9 cellular contexts compared by ENCODE assay signal in the genomic region with DNA sequence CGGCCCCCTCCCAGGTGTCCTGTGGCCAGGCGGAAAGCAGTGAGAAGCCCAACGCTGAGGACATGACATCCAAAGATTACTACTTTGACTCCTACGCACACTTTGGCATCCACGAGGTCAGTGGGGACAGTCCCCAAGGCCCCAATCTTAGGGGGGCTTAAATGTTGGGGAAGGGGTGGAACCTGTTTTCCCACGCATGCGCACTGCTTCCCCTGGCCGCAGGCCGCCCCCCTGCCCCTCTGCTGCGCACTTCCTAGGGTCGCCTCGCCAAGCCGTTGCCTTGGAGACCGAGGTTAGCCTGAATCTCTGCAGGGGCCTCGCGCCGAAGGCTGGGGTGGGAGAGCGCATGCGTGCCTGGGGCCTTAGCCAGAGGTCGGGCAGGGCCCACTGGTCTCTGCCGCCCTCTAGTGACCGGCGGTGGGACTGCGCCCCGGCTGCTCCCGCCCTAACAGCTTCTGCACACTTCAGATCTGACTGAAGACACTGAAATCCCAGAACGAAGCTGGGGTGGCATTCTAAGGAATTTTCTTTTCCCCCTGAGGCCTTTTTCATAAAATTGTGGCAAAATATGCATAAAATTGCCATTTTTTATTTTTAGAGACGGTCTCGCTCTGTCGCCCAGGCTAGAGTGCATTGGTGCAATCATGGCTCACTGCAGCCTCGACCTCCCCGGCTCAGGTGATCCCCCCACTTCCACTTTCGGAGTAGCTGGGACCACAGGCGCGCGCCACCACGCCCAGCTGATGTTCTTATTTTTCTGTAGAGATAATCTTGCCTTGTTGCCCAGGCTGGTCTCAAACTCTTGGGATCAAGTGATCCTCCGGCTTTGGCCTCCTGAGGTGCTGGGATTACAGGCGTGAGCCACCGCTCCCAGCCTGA. TPM values are rescaled to one million over a fixed set of nuclear protein-coding genes. Genes with fewer than 3 reads are reported as not detected.
DNase-seq lines count a peak whose midpoint lies in the region; ATAC-seq, FAIRE-seq and TF ChIP-seq lines count a peak whose summit lies in the region.
"Had no signal": no experiment of that assay in that cellular context is flagged by ENCODE, and none has a peak within 500 bp of the region (broad histone marks: within the 10 kb centered on the region; RNA-seq: fewer than 3 reads in every experiment).

No MANE protein-coding gene starts in this region.

- TF ChIP-seq CTCF in D721Med (IDR thresholded peaks at IDR 0.05; ENCODE audit: insufficient read depth, missing control alignments): peak; percentile 81
- peak; percentile 97 for TF ChIP-seq CTCF in PC-3 (conservative IDR thresholded peaks at IDR 0.05; ENCODE audit: low read depth, low read length)
- TF ChIP-seq CTCF in esophagus squamous epithelium (IDR thresholded peaks at IDR 0.05): peak; percentile 97 to 100 (median 99)

- H3K27me3 Mint-ChIP-seq in activated T-cell treated with anti-CD3 and anti-CD28 coated beads, Interleukin-2, amount 50 U/mL, for 72 hours (ENCODE audit: low read depth): no peaks in the 10 kb centered on the region
- no peaks in the 10 kb centered on the region for H3K27me3 Mint-ChIP-seq in naive thymus-derived CD8-positive, alpha-beta T cell

- H3K36me3 ChIP-seq in PC-3 (ENCODE audit: low read depth, low read length) (peaks cover 51% of the 10 kb centered on the region), esophagus squamous epithelium (peaks cover 22 to 50% (median 38%) of the 10 kb centered on the region in 3 donors)

- TF ChIP-seq POLR2A in esophagus squamous epithelium (IDR thresholded peaks at IDR 0.05): no peak

- peak overlapping the region; percentile 99 for H3K4me2 ChIP-seq in PC-3 (ENCODE audit: low read length)

- H3K4me1 ChIP-seq in PC-3 (ENCODE audit: insufficient read depth, low read length) (peaks cover 20% of the 10 kb centered on the region), esophagus squamous epithelium (peaks cover 29 to 54% (median 35%) of the 10 kb centered on the region in 3 donors)

- peak; percentile 98 for DNase-seq in D721Med (ENCODE audit: insufficient read length, low spot score)
- DNase-seq in KG1 (lab: John Stamatoyannopoulos, UW): peak; percentile 90
- DNase-seq in PC-3: peak; percentile 93
- peak; percentile 95 to 97 for DNase-seq in activated T-cell treated with anti-CD3 and anti-CD28 coated beads, Interleukin-2, amount 50 U/mL, for 72 hours
- no peak for DNase-seq in esophagus squamous epithelium (lab: John Stamatoyannopoulos, UW)
- DNase-seq in naive thymus-derived CD8-positive, alpha-beta T cell: peak; percentile 83 to 98 (median 93)
- peak; percentile 99 for DNase-seq in stimulated activated effector memory CD8-positive, alpha-beta T cell treated with anti-CD3 and anti-CD28 coated beads, Interleukin-12 subunit alpha, Interleukin-12 subunit beta, amount 100 ng/mL, for 72 hours (ENCODE audit: low spot score in 2 of 2)

- H3K27ac ChIP-seq in PC-3 (ENCODE audit: low read length) (no peak overlapping the region), esophagus squamous epithelium (peak overlapping the region; percentile 44 to 97 (median 83))

- CTCF ChIA-PET in PC-3 (lab: Charles Lee): interaction anchor here (0.5 to 0.6 kb wide), 2 partner anchors 42 to 134 kb away, joined by 5 to 6 read pairs; no protein-coding TSS in a partner anchor

- no TSS peak for BruUV-seq in PC-3 (replicated peaks; lab: Mats Ljungman, UMichigan)

- peak overlapping the region; percentile 90 to 97 for H3K4me3 Mint-ChIP-seq in activated T-cell treated with anti-CD3 and anti-CD28 coated beads, Interleukin-2, amount 50 U/mL, for 72 hours
- H3K4me3 Mint-ChIP-seq in naive thymus-derived CD8-positive, alpha-beta T cell: peak overlapping the region in 5 of 10 donors; percentile 18 to 68 (median 28)
- peak overlapping the region; percentile 93 for H3K4me3 Mint-ChIP-seq in stimulated activated effector memory CD8-positive, alpha-beta T cell treated with anti-CD3 and anti-CD28 coated beads, Interleukin-12 subunit alpha, Interleukin-12 subunit beta, amount 100 ng/mL, for 72 hours

- peaks cover 50% of the 10 kb centered on the region for H3K4me1 Mint-ChIP-seq in activated T-cell treated with anti-CD3 and anti-CD28 coated beads, Interleukin-2, amount 50 U/mL, for 72 hours (ENCODE audit: low read depth)
- H3K4me1 Mint-ChIP-seq in naive thymus-derived CD8-positive, alpha-beta T cell: peaks cover 23 to 47% (median 36%) of the 10 kb centered on the region in 4 donors
- peaks cover 66% of the 10 kb centered on the region for H3K4me1 Mint-ChIP-seq in stimulated activated effector memory CD8-positive, alpha-beta T cell treated with anti-CD3 and anti-CD28 coated beads, Interleukin-12 subunit alpha, Interleukin-12 subunit beta, amount 100 ng/mL, for 72 hours

- intact Hi-C loops in PC-3 (cut with micrococcal nuclease): no loop called here
- intact Hi-C loops in esophagus squamous epithelium (cut with DNase I): no loop called here

- H3K9me3 ChIP-seq in PC-3 (ENCODE audit: low read length) (no peaks in the 10 kb centered on the region), esophagus squamous epithelium (no peaks in the 10 kb centered on the region)

- H4K20me1 ChIP-seq in PC-3 (ENCODE audit: low read length): peaks cover 45% of the 10 kb centered on the region

- H3K36me3 Mint-ChIP-seq in activated T-cell treated with anti-CD3 and anti-CD28 coated beads, Interleukin-2, amount 50 U/mL, for 72 hours (ENCODE audit: insufficient read depth in 2 of 2): peaks cover 9 to 29% of the 10 kb centered on the region in 2 donors
- H3K36me3 Mint-ChIP-seq in naive thymus-derived CD8-positive, alpha-beta T cell: peaks cover 0 to 47% (median 10%) of the 10 kb centered on the region in 3 donors
- peaks cover 92% of the 10 kb centered on the region for H3K36me3 Mint-ChIP-seq in stimulated activated effector memory CD8-positive, alpha-beta T cell treated with anti-CD3 and anti-CD28 coated beads, Interleukin-12 subunit alpha, Interleukin-12 subunit beta, amount 100 ng/mL, for 72 hours

- no peak for FAIRE-seq in D721Med (lab: Jason Lieb, UNC)
- FAIRE-seq: colon had no signal

- H3F3A ChIP-seq in PC-3 (ENCODE audit: low read length, unreplicated experiment): no peaks in the 10 kb centered on the region

- WGBS in esophagus squamous epithelium, 2 donors: 31 to 51% methylated on average over 20 to 27 of the region's 40 CpGs

- no peak overlapping the region for H2AFZ ChIP-seq in PC-3 (ENCODE audit: low read length)

- H3K27ac Mint-ChIP-seq in activated T-cell treated with anti-CD3 and anti-CD28 coated beads, Interleukin-2, amount 50 U/mL, for 72 hours: no peak overlapping the region
- H3K27ac Mint-ChIP-seq in naive thymus-derived CD8-positive, alpha-beta T cell: peak overlapping the region in 9 of 10 donors; percentile 19 to 99 (median 78)
- H3K27ac Mint-ChIP-seq in stimulated activated effector memory CD8-positive, alpha-beta T cell treated with anti-CD3 and anti-CD28 coated beads, Interleukin-12 subunit alpha, Interleukin-12 subunit beta, amount 100 ng/mL, for 72 hours: peak overlapping the region; percentile 84

- POLR2A ChIA-PET in PC-3 (lab: Charles Lee; ENCODE audit: unreplicated experiment): interaction anchor here (0.6 to 0.7 kb wide), 2 partner anchors 86 to 534 kb away, joined by 3 to 10 read pairs; partner anchors contain the start of gene AP2A1
- POLR2A ChIA-PET in naive thymus-derived CD8-positive, alpha-beta T cell (lab: Charles Lee): interaction anchor here (0.6 to 2.5 kb wide), 6 partner anchors 17 to 227 kb away, joined by 3 to 7 read pairs (median 4); partner anchors contain the start of gene NOSIP

- ATAC-seq in PC-3 (peak; percentile 2; the same call in 1 of the 2 replicates), HG03378 (IDR thresholded peaks at IDR 0.05; ENCODE audit: unreplicated experiment) (no peak)
- ATAC-seq in activated T-cell treated with anti-CD3 and anti-CD28 coated beads, Interleukin-2, amount 50 U/mL, for 72 hours (replicated peaks in 1 of 2): peak in 1 of 2 donors; percentile 9
- peak; percentile 4 to 6 for ATAC-seq in naive thymus-derived CD8-positive, alpha-beta T cell
- ATAC-seq in stimulated activated effector memory CD8-positive, alpha-beta T cell treated with anti-CD3 and anti-CD28 coated beads, Interleukin-12 subunit alpha, Interleukin-12 subunit beta, amount 100 ng/mL, for 72 hours: peak; percentile 17

- no peak overlapping the region for H3K4me3 ChIP-seq in PC-3 (ENCODE audit: low read length)
- peak overlapping the region in 3 of 4 donors; percentile 21 to 49 (median 32) for H3K4me3 ChIP-seq in esophagus squamous epithelium

- peaks cover 53% of the 10 kb centered on the region for H3K79me2 ChIP-seq in PC-3 (ENCODE audit: low read length)

- H3K9me2 ChIP-seq in PC-3 (replicated peaks; ENCODE audit: low read length): no peaks in the 10 kb centered on the region

- H3K9ac ChIP-seq in PC-3 (ENCODE audit: low read length): no peak overlapping the region

- no peaks in the 10 kb centered on the region for H3K9me3 Mint-ChIP-seq in activated T-cell treated with anti-CD3 and anti-CD28 coated beads, Interleukin-2, amount 50 U/mL, for 72 hours
- H3K9me3 Mint-ChIP-seq in naive thymus-derived CD8-positive, alpha-beta T cell: no peaks in the 10 kb centered on the region
- no peaks in the 10 kb centered on the region for H3K9me3 Mint-ChIP-seq in stimulated activated effector memory CD8-positive, alpha-beta T cell treated with anti-CD3 and anti-CD28 coated beads, Interleukin-12 subunit alpha, Interleukin-12 subunit beta, amount 100 ng/mL, for 72 hours

- H3K27me3 ChIP-seq in PC-3 (ENCODE audit: low read length): no peaks in the 10 kb centered on the region
- no peaks in the 10 kb centered on the region for H3K27me3 ChIP-seq in esophagus squamous epithelium

RNA-seq across cellular contexts. Expression of gene PRMT1, which starts 3.6 kb away (rescaled TPM):
- total RNA-seq in PC-3 (2014; rRNA removed): 625 and 761 TPM in 2 replicates
- total RNA-seq in activated T-cell treated with anti-CD3 and anti-CD28 coated beads, Interleukin-2, amount 50 U/mL, for 72 hours: 100 to 1,000 TPM; 201 to 251 TPM
- total RNA-seq in esophagus squamous epithelium: 100 to 1,000 TPM in 3 of 4 donors, 10 to 100 TPM in 1; 86.1 to 206 (median 182) TPM
- 100 to 1,000 TPM in 1 of 2 experiments, 10 to 100 TPM in 1; 97.4 to 100 TPM for total RNA-seq in naive thymus-derived CD8-positive, alpha-beta T cell
- polyA plus RNA-seq in naive thymus-derived CD8-positive, alpha-beta T cell: 100 to 1,000 TPM; 150 to 162 (median 158) TPM

RNA-seq across cellular contexts. Expression of gene ADM5, which starts 8.7 kb away (rescaled TPM):
- total RNA-seq in PC-3 (2014; rRNA removed): 5.0 and 6.3 TPM in 2 replicates
- total RNA-seq in activated T-cell treated with anti-CD3 and anti-CD28 coated beads, Interleukin-2, amount 50 U/mL, for 72 hours: 1 to 10 TPM; 4.1 to 8.1 TPM
- total RNA-seq in esophagus squamous epithelium: 1 to 10 TPM in 3 of 4 donors, under 1 TPM in 1; 0.91 to 2.8 (median 1.8) TPM
- total RNA-seq in naive thymus-derived CD8-positive, alpha-beta T cell: 1 to 10 TPM; 3.5 to 5.1 TPM
- polyA plus RNA-seq in naive thymus-derived CD8-positive, alpha-beta T cell: under 1 TPM in 2 of 3 donors, not detected in 1; 0.14 to 0.53 TPM

RNA-seq across cellular contexts. Expression of gene CPT1C, which starts 10.2 kb away (rescaled TPM):
- total RNA-seq in PC-3 (2014; rRNA removed) (11.5 and 13.6 TPM in 2 replicates), esophagus squamous epithelium (1 to 10 TPM in 2 of 4 donors, under 1 TPM in 2; 0.48 to 4.8 (median 1.1) TPM)
- 1 to 10 TPM; 1.9 to 2.3 TPM for total RNA-seq in activated T-cell treated with anti-CD3 and anti-CD28 coated beads, Interleukin-2, amount 50 U/mL, for 72 hours
- total RNA-seq in naive thymus-derived CD8-positive, alpha-beta T cell: 1 to 10 TPM; 2.3 to 2.7 TPM
- polyA plus RNA-seq in naive thymus-derived CD8-positive, alpha-beta T cell: under 1 TPM; 0.19 to 0.54 (median 0.40) TPM

RNA-seq across cellular contexts. Expression of gene BCL2L12, which starts 15.0 kb away (rescaled TPM):
- 82.5 and 104 TPM in 2 replicates for total RNA-seq in PC-3 (2014; rRNA removed)
- 10 to 100 TPM; 80.3 to 82.6 TPM for total RNA-seq in activated T-cell treated with anti-CD3 and anti-CD28 coated beads, Interleukin-2, amount 50 U/mL, for 72 hours
- total RNA-seq in esophagus squamous epithelium: 10 to 100 TPM in 1 of 4 donors, 1 to 10 TPM in 3; 4.4 to 12.9 (median 5.8) TPM
- 10 to 100 TPM; 22.5 to 24.0 TPM for total RNA-seq in naive thymus-derived CD8-positive, alpha-beta T cell
- 10 to 100 TPM; 19.3 to 20.6 (median 19.6) TPM for polyA plus RNA-seq in naive thymus-derived CD8-positive, alpha-beta T cell

RNA-seq across cellular contexts. Expression of gene IRF3, which starts 15.1 kb away (rescaled TPM):
- total RNA-seq in PC-3 (2014; rRNA removed) (223 and 236 TPM in 2 replicates), esophagus squamous epithelium (10 to 100 TPM; 33.5 to 69.1 (median 49.4) TPM)
- 100 to 1,000 TPM; 135 to 141 TPM for total RNA-seq in activated T-cell treated with anti-CD3 and anti-CD28 coated beads, Interleukin-2, amount 50 U/mL, for 72 hours
- 100 to 1,000 TPM; 279 to 303 TPM for total RNA-seq in naive thymus-derived CD8-positive, alpha-beta T cell
- polyA plus RNA-seq in naive thymus-derived CD8-positive, alpha-beta T cell: 10 to 100 TPM; 54.6 to 76.1 (median 65.1) TPM
